In the genomic region with DNA sequence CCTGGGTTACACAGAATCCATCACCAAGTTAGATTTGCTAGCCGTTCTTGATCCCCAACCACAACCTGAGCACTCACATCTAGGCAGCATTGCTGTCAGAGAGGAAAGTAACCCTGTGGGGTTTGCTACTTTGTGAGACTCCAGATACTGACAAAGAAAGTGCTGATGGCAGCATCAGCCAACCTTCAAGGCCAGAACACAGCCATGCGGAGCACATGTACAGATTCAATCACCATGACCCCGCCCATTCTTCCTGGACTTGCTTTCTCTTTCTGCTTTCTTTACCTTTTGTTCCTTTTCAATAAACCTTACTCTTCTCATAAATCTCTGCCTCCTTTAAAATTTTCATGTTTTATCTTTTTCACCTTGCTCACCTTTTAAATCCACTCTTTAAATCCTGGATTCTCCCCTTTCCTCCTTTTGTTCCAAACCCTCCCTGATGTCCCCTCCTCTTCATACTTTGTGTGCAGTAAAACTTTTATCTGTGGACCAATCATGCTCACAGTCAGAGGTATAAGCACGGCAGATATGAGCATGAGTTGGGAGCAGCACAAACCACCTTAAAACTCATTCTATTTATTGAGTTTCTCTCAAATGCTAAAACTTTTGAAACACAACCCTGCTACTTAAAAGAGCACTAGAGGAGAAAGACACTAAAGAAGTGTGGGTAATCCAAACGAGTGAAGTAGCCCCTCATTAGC, we compare ENCODE assay signal across 1 cellular context.
TF ChIP-seq lines count a peak whose summit lies in the region.

No MANE protein-coding gene starts in this region.

TF ChIP-seq in HepG2, 621 proteins besides CTCF, POLR2A, EP300 and RAD21:
- TF ChIP-seq, protein P1, sequence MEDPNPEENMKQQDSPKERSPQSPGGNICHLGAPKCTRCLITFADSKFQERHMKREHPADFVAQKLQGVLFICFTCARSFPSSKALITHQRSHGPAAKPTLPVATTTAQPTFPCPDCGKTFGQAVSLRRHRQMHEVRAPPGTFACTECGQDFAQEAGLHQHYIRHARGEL (CRISPR knock-in tag; IDR thresholded peaks at IDR 0.05): no peak
- TF ChIP-seq, protein P2, sequence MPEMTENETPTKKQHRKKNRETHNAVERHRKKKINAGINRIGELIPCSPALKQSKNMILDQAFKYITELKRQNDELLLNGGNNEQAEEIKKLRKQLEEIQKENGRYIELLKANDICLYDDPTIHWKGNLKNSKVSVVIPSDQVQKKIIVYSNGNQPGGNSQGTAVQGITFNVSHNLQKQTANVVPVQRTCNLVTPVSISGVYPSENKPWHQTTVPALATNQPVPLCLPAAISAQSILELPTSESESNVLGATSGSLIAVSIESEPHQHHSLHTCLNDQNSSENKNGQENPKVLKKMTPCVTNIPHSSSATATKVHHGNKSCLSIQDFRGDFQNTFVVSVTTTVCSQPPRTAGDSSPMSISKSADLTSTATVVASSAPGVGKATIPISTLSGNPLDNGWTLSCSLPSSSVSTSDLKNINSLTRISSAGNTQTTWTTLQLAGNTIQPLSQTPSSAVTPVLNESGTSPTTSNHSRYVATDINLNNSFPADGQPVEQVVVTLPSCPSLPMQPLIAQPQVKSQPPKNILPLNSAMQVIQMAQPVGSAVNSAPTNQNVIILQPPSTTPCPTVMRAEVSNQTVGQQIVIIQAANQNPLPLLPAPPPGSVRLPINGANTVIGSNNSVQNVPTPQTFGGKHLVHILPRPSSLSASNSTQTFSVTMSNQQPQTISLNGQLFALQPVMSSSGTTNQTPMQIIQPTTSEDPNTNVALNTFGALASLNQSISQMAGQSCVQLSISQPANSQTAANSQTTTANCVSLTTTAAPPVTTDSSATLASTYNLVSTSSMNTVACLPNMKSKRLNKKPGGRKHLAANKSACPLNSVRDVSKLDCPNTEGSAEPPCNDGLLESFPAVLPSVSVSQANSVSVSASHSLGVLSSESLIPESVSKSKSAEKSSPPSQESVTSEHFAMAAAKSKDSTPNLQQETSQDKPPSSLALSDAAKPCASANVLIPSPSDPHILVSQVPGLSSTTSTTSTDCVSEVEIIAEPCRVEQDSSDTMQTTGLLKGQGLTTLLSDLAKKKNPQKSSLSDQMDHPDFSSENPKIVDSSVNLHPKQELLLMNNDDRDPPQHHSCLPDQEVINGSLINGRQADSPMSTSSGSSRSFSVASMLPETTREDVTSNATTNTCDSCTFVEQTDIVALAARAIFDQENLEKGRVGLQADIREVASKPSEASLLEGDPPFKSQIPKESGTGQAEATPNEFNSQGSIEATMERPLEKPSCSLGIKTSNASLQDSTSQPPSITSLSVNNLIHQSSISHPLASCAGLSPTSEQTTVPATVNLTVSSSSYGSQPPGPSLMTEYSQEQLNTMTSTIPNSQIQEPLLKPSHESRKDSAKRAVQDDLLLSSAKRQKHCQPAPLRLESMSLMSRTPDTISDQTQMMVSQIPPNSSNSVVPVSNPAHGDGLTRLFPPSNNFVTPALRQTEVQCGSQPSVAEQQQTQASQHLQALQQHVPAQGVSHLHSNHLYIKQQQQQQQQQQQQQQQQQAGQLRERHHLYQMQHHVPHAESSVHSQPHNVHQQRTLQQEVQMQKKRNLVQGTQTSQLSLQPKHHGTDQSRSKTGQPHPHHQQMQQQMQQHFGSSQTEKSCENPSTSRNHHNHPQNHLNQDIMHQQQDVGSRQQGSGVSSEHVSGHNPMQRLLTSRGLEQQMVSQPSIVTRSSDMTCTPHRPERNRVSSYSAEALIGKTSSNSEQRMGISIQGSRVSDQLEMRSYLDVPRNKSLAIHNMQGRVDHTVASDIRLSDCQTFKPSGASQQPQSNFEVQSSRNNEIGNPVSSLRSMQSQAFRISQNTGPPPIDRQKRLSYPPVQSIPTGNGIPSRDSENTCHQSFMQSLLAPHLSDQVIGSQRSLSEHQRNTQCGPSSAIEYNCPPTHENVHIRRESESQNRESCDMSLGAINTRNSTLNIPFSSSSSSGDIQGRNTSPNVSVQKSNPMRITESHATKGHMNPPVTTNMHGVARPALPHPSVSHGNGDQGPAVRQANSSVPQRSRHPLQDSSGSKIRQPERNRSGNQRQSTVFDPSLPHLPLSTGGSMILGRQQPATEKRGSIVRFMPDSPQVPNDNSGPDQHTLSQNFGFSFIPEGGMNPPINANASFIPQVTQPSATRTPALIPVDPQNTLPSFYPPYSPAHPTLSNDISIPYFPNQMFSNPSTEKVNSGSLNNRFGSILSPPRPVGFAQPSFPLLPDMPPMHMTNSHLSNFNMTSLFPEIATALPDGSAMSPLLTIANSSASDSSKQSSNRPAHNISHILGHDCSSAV (CRISPR knock-in tag; IDR thresholded peaks at IDR 0.05; ENCODE audit: borderline replicate concordance): no peak
- TF ChIP-seq ZNF33A (CRISPR knock-in tag; IDR thresholded peaks at IDR 0.05; ENCODE audit: borderline replicate concordance) (no peak), ZNF24 (IDR thresholded peaks at IDR 0.05) (no peak), MAFK (conservative IDR thresholded peaks at IDR 0.05 in 1 of 2, IDR thresholded peaks at IDR 0.05 in 1 of 2; ENCODE audit: low read length in 2 of 2) (peak; percentile 18 to 34; a peak in 1 of 4 replicates), ZIK1 (CRISPR knock-in tag; IDR thresholded peaks at IDR 0.05; ENCODE audit: borderline replicate concordance, low read depth) (no peak), MAFF (IDR thresholded peaks at IDR 0.05; ENCODE audit: low read depth, low read length) (0 out of 2 replicates have a peak, but pooled peaks have one; percentile 19)
- TF ChIP-seq, protein P3, sequence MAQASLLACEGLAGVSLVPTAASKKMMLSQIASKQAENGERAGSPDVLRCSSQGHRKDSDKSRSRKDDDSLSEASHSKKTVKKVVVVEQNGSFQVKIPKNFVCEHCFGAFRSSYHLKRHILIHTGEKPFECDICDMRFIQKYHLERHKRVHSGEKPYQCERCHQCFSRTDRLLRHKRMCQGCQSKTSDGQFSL (CRISPR knock-in tag; IDR thresholded peaks at IDR 0.05): no peak
TF ChIP-seq in HepG2: peak in this region for 2.
